ENCODE assay signal across 24 cellular contexts in the genomic region with DNA sequence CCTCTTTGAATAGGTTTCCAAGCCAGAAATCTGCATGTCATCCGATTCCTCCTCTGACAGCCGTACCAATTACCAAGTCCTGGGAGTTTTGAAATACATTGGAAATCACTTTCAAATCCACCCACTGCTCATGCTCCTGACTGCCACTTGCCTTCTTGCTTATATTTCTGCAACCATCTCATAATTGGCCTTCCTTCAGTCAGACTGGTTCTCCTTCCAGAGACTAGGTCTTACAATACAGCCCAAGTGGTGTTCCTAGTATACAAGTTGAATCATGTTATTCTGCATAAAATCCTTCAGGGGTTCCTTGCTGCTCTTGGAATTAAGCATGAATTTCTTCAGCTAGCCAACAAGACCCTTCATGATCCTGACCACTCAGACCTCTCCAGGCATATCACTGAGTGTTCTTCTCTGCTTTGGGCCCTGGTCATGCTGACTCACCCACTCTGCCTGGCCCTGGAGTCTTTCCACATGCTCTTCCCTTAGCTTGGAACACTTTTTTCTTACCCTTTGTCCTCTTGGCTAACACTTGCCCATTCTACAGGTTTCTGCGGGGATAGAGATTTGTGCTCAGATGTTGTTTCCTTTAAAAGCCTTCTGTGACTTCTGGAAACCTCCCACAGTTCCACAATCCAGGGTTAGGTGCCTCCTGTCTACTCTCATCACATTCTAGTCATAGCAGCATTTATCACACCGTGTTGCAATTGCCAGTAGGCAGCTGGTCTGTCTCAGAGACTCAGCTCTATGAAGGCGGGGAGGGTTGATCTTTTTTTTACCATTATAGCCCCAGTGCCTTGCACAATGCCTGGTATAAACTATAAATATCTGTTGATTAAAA.
A peak's percentile ranks its signal among the peaks of the same experiment; 100 is the strongest.
DNase-seq lines count a peak whose midpoint lies in the region; ATAC-seq and TF ChIP-seq lines count a peak whose summit lies in the region.
"Had no signal": no experiment of that assay in that cellular context is flagged by ENCODE, and none has a peak within 500 bp of the region (broad histone marks: within the 10 kb centered on the region; RNA-seq: fewer than 3 reads in every experiment).

No MANE protein-coding gene starts in this region.

- TF ChIP-seq EP300 in sigmoid colon (IDR thresholded peaks at IDR 0.05): no peak

- H3K27ac Mint-ChIP-seq in MCF 10A (ENCODE audit: low read depth, unreplicated experiment) (peak overlapping the region; percentile 69), nephron progenitor cell (no peak overlapping the region)
- H3K27ac Mint-ChIP-seq: activated CD4-positive, alpha-beta T cell treated with anti-CD3 and anti-CD28 coated beads for 36 hours; activated CD8-positive, alpha-beta memory T cell treated with anti-CD3 and anti-CD28 coated beads, Interleukin-2, amount 10 ng/mL, durations not matched to agents 7 days and 5 days; activated T-helper 2 cell treated with anti-CD3 and anti-CD28 coated beads, Interferon-gamma antibody, Interleukin-2, Interleukin-4, amounts not matched to agents 10 μg/mL and 5 μg/mL and 100 μg/mL, durations not matched to agents 14 hours and 24 hours and 36 hours had no signal

- H3K27ac ChIP-seq in breast epithelium (no peak overlapping the region), RWPE1 (no peak overlapping the region), sigmoid colon (peak overlapping the region in 3 of 4 donors; percentile 9 to 53 (median 42))
- H3K27ac ChIP-seq: PC-9, right atrium auricular region, transverse colon had no signal

- H3K27me3 ChIP-seq in breast epithelium (no peaks in the 10 kb centered on the region), sigmoid colon (no peaks in the 10 kb centered on the region)
- H3K27me3 ChIP-seq: right atrium auricular region, transverse colon had no signal

- no peaks in the 10 kb centered on the region for H3K9me3 Mint-ChIP-seq in MCF 10A (ENCODE audit: unreplicated experiment)
- no peaks in the 10 kb centered on the region for H3K9me3 Mint-ChIP-seq in nephron progenitor cell
- H3K9me3 Mint-ChIP-seq: activated T-helper 2 cell treated with anti-CD3 and anti-CD28 coated beads, Interferon-gamma antibody, Interleukin-2, Interleukin-4, amounts not matched to agents 10 μg/mL and 5 μg/mL and 100 μg/mL, durations not matched to agents 14 hours and 24 hours and 36 hours; central memory CD8-positive, alpha-beta T cell had no signal

- H3K27me3 Mint-ChIP-seq in MCF 10A (ENCODE audit: insufficient read depth, unreplicated experiment): no peaks in the 10 kb centered on the region
- H3K27me3 Mint-ChIP-seq in nephron progenitor cell (ENCODE audit: low read depth, poor library complexity): no peaks in the 10 kb centered on the region
- H3K27me3 Mint-ChIP-seq: activated CD8-positive, alpha-beta memory T cell treated with anti-CD3 and anti-CD28 coated beads, Interleukin-2, amount 10 ng/mL, durations not matched to agents 7 days and 5 days had no signal

- H3K4me3 ChIP-seq in breast epithelium: no peak overlapping the region
- H3K4me3 ChIP-seq in fibroblast of pulmonary artery (replicated peaks; ENCODE audit: low read depth, low read length): no peak overlapping the region
- no peak overlapping the region for H3K4me3 ChIP-seq in sigmoid colon
- H3K4me3 ChIP-seq: mucosa of descending colon, PC-9, right atrium auricular region, transverse colon had no signal

- BruUV-seq in MCF 10A (replicated peaks; lab: Mats Ljungman, UMichigan): no TSS peak

- H3K36me3 ChIP-seq in breast epithelium (no peaks in the 10 kb centered on the region), sigmoid colon (no peaks in the 10 kb centered on the region)
- H3K36me3 ChIP-seq: right atrium auricular region, transverse colon had no signal

- DNase-seq in MCF 10A (ENCODE audit: unreplicated experiment) (peak; percentile 62), breast epithelium (ENCODE audit: low spot score in 2 of 2) (no peak), RWPE1 (ENCODE audit: low spot score) (peak; percentile 4), fibroblast of pulmonary artery (ENCODE audit: low read depth) (peak; percentile 71), sigmoid colon (no peak), NCI-H2171 treated with DMSO at 0.1 percent for 48 hours (lab: John Stamatoyannopoulos, UW) (no peak), nephron progenitor cell (no peak)
- no peak for DNase-seq in stimulated activated naive CD8-positive, alpha-beta T cell treated with anti-CD3 and anti-CD28 coated beads, Interleukin-15, Interleukin-2, amounts not matched to agents 100 U/mL and 50 U/mL, for 24 hours
- DNase-seq: activated CD4-positive, alpha-beta T cell treated with anti-CD3 and anti-CD28 coated beads for 36 hours; activated CD8-positive, alpha-beta memory T cell treated with anti-CD3 and anti-CD28 coated beads, Interleukin-2, amount 10 ng/mL, durations not matched to agents 7 days and 5 days; DMS53; effector CD4-positive, alpha-beta T cell; H7; left colon; mucosa of descending colon; NCI-H774; nucleus accumbens; PC-9; stimulated activated naive CD4-positive, alpha-beta T cell treated with Interleukin-2 at 50 U/mL for 16 hours; T1000; transverse colon had no signal

- WGBS in sigmoid colon, 2 donors: 75 to 80% methylated on average over 5 of the region's 5 CpGs

- intact Hi-C loops in MCF 10A (cut with micrococcal nuclease) (no loop called here), breast epithelium (cut with DNase I; ENCODE audit: low total_unique reads) (no loop called here), sigmoid colon (cut with DNase I) (no loop called here)

- POLR2A ChIA-PET in MCF 10A (lab: Yijun Ruan, JAX): interaction anchor here (0.7 to 1.0 kb wide), 3 partner anchors 9 to 159 kb away, joined by 4 to 6 read pairs (median 5); partner anchors contain the start of gene PRPF40A
- POLR2A ChIA-PET in RWPE1 (lab: Yijun Ruan, JAX; ENCODE audit: low non-redundant PET): no interaction called here

- H3K4me1 ChIP-seq in breast epithelium: no peaks in the 10 kb centered on the region
- peaks cover 0 to 26% (median 18%) of the 10 kb centered on the region in 4 donors for H3K4me1 ChIP-seq in sigmoid colon
- H3K4me1 ChIP-seq: right atrium auricular region, transverse colon had no signal

- TF ChIP-seq CTCF in MCF 10A (IDR thresholded peaks at IDR 0.05; ENCODE audit: unreplicated experiment) (no peak), breast epithelium (IDR thresholded peaks at IDR 0.05) (no peak), RWPE1 (conservative IDR thresholded peaks at IDR 0.05; ENCODE audit: low read depth) (no peak), fibroblast of pulmonary artery (IDR thresholded peaks at IDR 0.05; ENCODE audit: low read length, missing control alignments) (no peak), sigmoid colon (IDR thresholded peaks at IDR 0.05) (no peak), nephron progenitor cell (IDR thresholded peaks at IDR 0.05) (no peak)

- TF ChIP-seq POLR2A in breast epithelium (IDR thresholded peaks at IDR 0.05) (no peak), sigmoid colon (IDR thresholded peaks at IDR 0.05) (no peak)

- H3K4me1 Mint-ChIP-seq in MCF 10A (ENCODE audit: insufficient read depth, unreplicated experiment) (peaks cover 19% of the 10 kb centered on the region), nephron progenitor cell (peaks cover 26% of the 10 kb centered on the region)
- H3K4me1 Mint-ChIP-seq: activated CD4-positive, alpha-beta T cell treated with anti-CD3 and anti-CD28 coated beads for 36 hours; activated CD8-positive, alpha-beta memory T cell treated with anti-CD3 and anti-CD28 coated beads, Interleukin-2, amount 10 ng/mL, durations not matched to agents 7 days and 5 days; central memory CD8-positive, alpha-beta T cell had no signal

- no peak for ATAC-seq in stimulated activated naive CD8-positive, alpha-beta T cell treated with anti-CD3 and anti-CD28 coated beads, Interleukin-15, Interleukin-2, amounts not matched to agents 100 U/mL and 50 U/mL, for 24 hours
- ATAC-seq: activated CD4-positive, alpha-beta T cell treated with anti-CD3 and anti-CD28 coated beads for 36 hours; activated CD8-positive, alpha-beta memory T cell treated with anti-CD3 and anti-CD28 coated beads, Interleukin-2, amount 10 ng/mL, durations not matched to agents 7 days and 5 days; left colon; mucosa of descending colon had no signal

- H3K4me3 Mint-ChIP-seq in MCF 10A (ENCODE audit: unreplicated experiment): no peak overlapping the region
- H3K4me3 Mint-ChIP-seq in nephron progenitor cell: no peak overlapping the region
- H3K4me3 Mint-ChIP-seq: activated CD4-positive, alpha-beta T cell treated with anti-CD3 and anti-CD28 coated beads for 36 hours; activated CD8-positive, alpha-beta memory T cell treated with anti-CD3 and anti-CD28 coated beads, Interleukin-2, amount 10 ng/mL, durations not matched to agents 7 days and 5 days; central memory CD8-positive, alpha-beta T cell had no signal

- no peaks in the 10 kb centered on the region for H3K9me3 ChIP-seq in breast epithelium
- no peaks in the 10 kb centered on the region for H3K9me3 ChIP-seq in sigmoid colon
- H3K9me3 ChIP-seq: mucosa of descending colon, right atrium auricular region, transverse colon had no signal

- CTCF ChIA-PET in MCF 10A (lab: Yijun Ruan, JAX) (interaction anchor here (0.6 to 9.2 kb wide), 3 partner anchors 15 to 604 kb away, joined by 3 to 50 read pairs (median 3); no protein-coding TSS in a partner anchor), RWPE1 (lab: Yijun Ruan, JAX) (no interaction called here)

- H3K36me3 Mint-ChIP-seq in MCF 10A (ENCODE audit: insufficient read depth, unreplicated experiment) (no peaks in the 10 kb centered on the region), nephron progenitor cell (ENCODE audit: low read depth) (no peaks in the 10 kb centered on the region)
- H3K36me3 Mint-ChIP-seq: activated CD8-positive, alpha-beta memory T cell treated with anti-CD3 and anti-CD28 coated beads, Interleukin-2, amount 10 ng/mL, durations not matched to agents 7 days and 5 days had no signal

Comparison
In these comparisons a context has a peak if more than half of its experiments do, and no peak if none do; other contexts are left out.
1. DNase-seq: peak in MCF 10A (single experiment), RWPE1 (single experiment) and fibroblast of pulmonary artery (single experiment); none in breast epithelium (0 of 2), sigmoid colon (single experiment), NCI-H2171 treated with DMSO at 0.1 percent for 48 hours (single experiment), stimulated activated naive CD8-positive, alpha-beta T cell treated with anti-CD3 and anti-CD28 coated beads, Interleukin-15, Interleukin-2, amounts not matched to agents 100 U/mL and 50 U/mL, for 24 hours (single experiment) and nephron progenitor cell (single experiment).
2. H3K27ac ChIP-seq: peak in sigmoid colon (3 of 4); none in breast epithelium (0 of 2) and RWPE1 (single experiment).